21 cellular contexts compared by ENCODE assay signal in the genomic region with DNA sequence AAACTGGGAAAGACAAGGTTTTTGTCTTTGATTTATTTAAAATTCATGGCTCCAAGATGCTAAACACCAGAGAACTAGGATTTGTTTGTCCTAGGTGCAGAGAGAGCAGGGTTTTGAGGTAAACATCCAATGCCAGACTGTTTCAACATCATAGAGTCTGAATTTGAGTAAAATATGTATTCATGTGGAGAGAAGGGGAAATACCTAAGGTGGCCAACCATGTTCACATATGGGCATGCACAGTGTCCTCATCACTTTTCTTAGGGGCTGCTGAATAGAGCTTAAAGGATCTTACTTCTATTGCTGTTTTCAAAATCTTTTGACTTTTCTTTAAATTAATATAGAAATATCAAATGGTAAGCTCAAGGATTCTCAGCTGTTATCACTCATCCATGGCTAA.
A peak's percentile ranks its signal among the peaks of the same experiment; 100 is the strongest.
DNase-seq lines count a peak whose midpoint lies in the region; ATAC-seq and TF ChIP-seq lines count a peak whose summit lies in the region.
"Had no signal": no experiment of that assay in that cellular context is flagged by ENCODE, and none has a peak within 500 bp of the region (broad histone marks: within the 10 kb centered on the region; RNA-seq: fewer than 3 reads in every experiment).

No MANE protein-coding gene starts in this region.

- TF ChIP-seq POLR2A in vagina (IDR thresholded peaks at IDR 0.05): no peak

- no peak for DNase-seq in heart right ventricle
- DNase-seq in Right ventricle myocardium superior: no peak
- DNase-seq in ascending aorta (ENCODE audit: low spot score in 2 of 2): no peak
- no peak for DNase-seq in vagina (ENCODE audit: extremely low spot score in 2 of 2)
- DNase-seq in Kasumi-1 (lab: John Stamatoyannopoulos, UW): no peak
- DNase-seq in stimulated activated CD4-positive, alpha-beta T cell treated with anti-CD3 and anti-CD28 coated beads, Interleukin-12 subunit alpha, Interleukin-12 subunit beta, amount 100 ng/mL, for 4 hours: no peak
- DNase-seq: activated CD4-positive, alpha-beta T cell treated with anti-CD3 and anti-CD28 coated beads, Interleukin-2, amount 50 U/mL, for 4 hours; activated naive CD4-positive, alpha-beta T cell treated with anti-CD3 and anti-CD28 coated beads for 36 hours; activated T-cell treated with anti-CD3 and anti-CD28 coated beads for 4 hours; colonic mucosa; GDM1; hippocampal formation; kidney; NCI-H1092; NCI-H524; spleen; thyroid gland had no signal

- H3K4me1 ChIP-seq in heart right ventricle (peaks cover 21 to 100% (median 78%) of the 10 kb centered on the region in 9 donors), ascending aorta (peaks cover 0 to 33% of the 10 kb centered on the region in 2 donors), vagina (peaks cover 42% of the 10 kb centered on the region)
- H3K4me1 ChIP-seq: colonic mucosa had no signal

- H3K9me3 ChIP-seq in heart right ventricle (no peaks in the 10 kb centered on the region), ascending aorta (no peaks in the 10 kb centered on the region), vagina (no peaks in the 10 kb centered on the region)
- H3K9me3 ChIP-seq: BLaER1 treated with 17β-estradiol and CSF1 and Interleukin-3, amounts not matched to agents 10 nM and 100 nM; colonic mucosa; spleen; thyroid gland had no signal

- intact Hi-C loops in heart right ventricle (cut with DNase I): loop anchor here in 3 of 10 donors (10.0 kb wide), 4 partner anchors 159 to 1329 kb away; partner anchors contain the start of gene TCF4 (in 1 of the 3)
- intact Hi-C loops in Right ventricle myocardium superior (cut with DNase I): no loop called here
- intact Hi-C loops in ascending aorta (cut with DNase I): no loop called here
- intact Hi-C loops in vagina (cut with DNase I): loop anchor here (10.0 kb wide), 1 partner anchor 339 kb away; the partner anchor contains the start of gene TCF4

- H3K4me3 ChIP-seq in heart right ventricle (no peak overlapping the region), ascending aorta (no peak overlapping the region), vagina (no peak overlapping the region)
- H3K4me3 ChIP-seq: BLaER1 treated with 17β-estradiol and CSF1 and Interleukin-3, amounts not matched to agents 10 nM and 100 nM; colonic mucosa; spleen; thyroid gland had no signal

- H3K36me3 ChIP-seq in heart right ventricle (peaks cover 0 to 70% (median 3%) of the 10 kb centered on the region in 9 donors), ascending aorta (no peaks in the 10 kb centered on the region), vagina (no peaks in the 10 kb centered on the region)
- H3K36me3 ChIP-seq: colonic mucosa, thyroid gland had no signal

- no peak for TF ChIP-seq CTCF in heart right ventricle (IDR thresholded peaks at IDR 0.05)
- no peak for TF ChIP-seq CTCF in ascending aorta (IDR thresholded peaks at IDR 0.05)
- TF ChIP-seq CTCF in vagina (IDR thresholded peaks at IDR 0.05): no peak

- H3K27me3 ChIP-seq in heart right ventricle (no peaks in the 10 kb centered on the region), ascending aorta (no peaks in the 10 kb centered on the region), vagina (no peaks in the 10 kb centered on the region)
- H3K27me3 ChIP-seq: BLaER1 treated with 17β-estradiol and CSF1 and Interleukin-3, amounts not matched to agents 10 nM and 100 nM; colonic mucosa; spleen; thyroid gland had no signal

- H3K27ac ChIP-seq in heart right ventricle: peak overlapping the region in 6 of 10 donors; percentile 23 to 89 (median 66)
- H3K27ac ChIP-seq in ascending aorta: peak overlapping the region; percentile 24 to 39
- H3K27ac ChIP-seq in vagina: peak overlapping the region; percentile 6
- H3K27ac ChIP-seq: BLaER1 treated with 17β-estradiol and CSF1 and Interleukin-3, amounts not matched to agents 10 nM and 100 nM; colonic mucosa had no signal

- ATAC-seq in heart right ventricle: no peak
- ATAC-seq in Right ventricle myocardium superior (ENCODE audit: poor library complexity): no peak
- peak; percentile 32 for ATAC-seq in HG02759 (IDR thresholded peaks at IDR 0.05; ENCODE audit: unreplicated experiment)
- ATAC-seq in HG02970 (IDR thresholded peaks at IDR 0.05; ENCODE audit: low FRiP score, unreplicated experiment): no peak
- ATAC-seq: Right ventricle myocardium inferior had no signal

Comparison
In these comparisons a context has a peak if more than half of its experiments do, and no peak if none do; other contexts are left out.
1. H3K27ac ChIP-seq: peak in every context shown above with its lines; median percentile 66 in heart right ventricle; 32 in ascending aorta; 6 in vagina.